ENCODE assay signal across 1 cellular context in genomic region chrX:96979766-96980165, GRCh38.
TF ChIP-seq lines count a peak whose summit lies in the region.

No MANE protein-coding gene starts in this region.

TF ChIP-seq in GM23338, 12 proteins besides CTCF, POLR2A, EP300 and RAD21 (continued from another document):
- TF ChIP-seq ZNF462 (CRISPR knock-in tag; IDR thresholded peaks at IDR 0.05) (no peak), JUNB (IDR thresholded peaks at IDR 0.05; ENCODE audit: unreplicated experiment) (no peak), NANOG (IDR thresholded peaks at IDR 0.05; ENCODE audit: borderline replicate concordance) (no peak), ZNF114 (CRISPR knock-in tag; IDR thresholded peaks at IDR 0.05) (no peak), ETS1 (IDR thresholded peaks at IDR 0.05) (no peak), ZNF331 (CRISPR knock-in tag; IDR thresholded peaks at IDR 0.05; ENCODE audit: low read depth) (no peak), EZH2phosphoT487 (IDR thresholded peaks at IDR 0.05; ENCODE audit: unreplicated experiment) (no peak), POLR2AphosphoS5 (IDR thresholded peaks at IDR 0.05; ENCODE audit: low read depth) (no peak), EZH2 (IDR thresholded peaks at IDR 0.05; ENCODE audit: low read depth, unreplicated experiment) (no peak), STAT1 (IDR thresholded peaks at IDR 0.05; ENCODE audit: unreplicated experiment) (no peak), REST (IDR thresholded peaks at IDR 0.05; ENCODE audit: unreplicated experiment) (no peak)
